8 cellular contexts compared by ENCODE assay signal in genomic region chr1:167720965-167721616, GRCh38. TPM values are rescaled to one million over a fixed set of nuclear protein-coding genes. Genes with fewer than 3 reads are reported as not detected.
DNase-seq lines count a peak whose midpoint lies in the region; ATAC-seq and TF ChIP-seq lines count a peak whose summit lies in the region.

No MANE protein-coding gene starts in this region.

- peak; percentile 57 for TF ChIP-seq CTCF in A673 (conservative IDR thresholded peaks at IDR 0.05; ENCODE audit: low read depth, low read length)
- TF ChIP-seq CTCF in GM10266 (IDR thresholded peaks at IDR 0.05; ENCODE audit: control insufficient read depth, insufficient read depth, low read depth, missing control alignments) = peak; percentile 34
- TF ChIP-seq CTCF in right atrium auricular region (IDR thresholded peaks at IDR 0.05) = peak in 1 of 2 donors; percentile 59
- TF ChIP-seq CTCF in prostate gland (IDR thresholded peaks at IDR 0.05) = peak in 3 of 4 experiments; percentile 46 to 57 (median 56)

- WGBS in prostate gland = 10% methylated on average over 13 of the region's 13 CpGs

- POLR2A ChIA-PET in A673 (lab: Charles Lee; ENCODE audit: low non-redundant PET) = no interaction called here

- intact Hi-C loops in A673 (cut with micrococcal nuclease; ENCODE audit: unreplicated experiment) (loop anchor here (2.0 kb wide), 1 partner anchor 362 kb away; no protein-coding TSS in a partner anchor), prostate gland (cut with DNase I) (loop anchor here (5.0 kb wide), 1 partner anchor 216 kb away; the partner anchor contains the start of genes DCAF6 and MPC2)

- peak overlapping the region; percentile 97 for H3K4me3 ChIP-seq in A673 (ENCODE audit: low read depth, low read length, poor library complexity, severe bottlenecking)
- peak overlapping the region; percentile 93 to 95 for H3K4me3 ChIP-seq in right atrium auricular region
- peak overlapping the region; percentile 92 to 98 for H3K4me3 ChIP-seq in prostate gland

- CTCF ChIA-PET in A673 (lab: Charles Lee) = interaction anchor here (1.0 kb wide), 1 partner anchor 82 kb away, joined by 4 read pairs; no protein-coding TSS in a partner anchor

- H3K9me3 ChIP-seq in A673 (ENCODE audit: low read depth, low read length, poor library complexity, severe bottlenecking) = no peaks in the 10 kb centered on the region
- H3K9me3 ChIP-seq in right atrium auricular region = no peaks in the 10 kb centered on the region
- H3K9me3 ChIP-seq in prostate gland = no peaks in the 10 kb centered on the region

- ATAC-seq in GM18520 (IDR thresholded peaks at IDR 0.05; ENCODE audit: unreplicated experiment) = no peak

- BruUV-seq in A673 (replicated peaks; lab: Mats Ljungman, UMichigan) = TSS peak; percentile 93

- H3K27ac ChIP-seq in A673 (ENCODE audit: low read depth, low read length, poor library complexity, severe bottlenecking) = peak overlapping the region; percentile 80
- peak overlapping the region; percentile 89 to 92 for H3K27ac ChIP-seq in right atrium auricular region
- H3K27ac ChIP-seq in prostate gland = peak overlapping the region; percentile 85 to 88

- H3K4me1 ChIP-seq in A673 (ENCODE audit: insufficient read depth, low read length, poor library complexity, severe bottlenecking) (peaks cover 13% of the 10 kb centered on the region), right atrium auricular region (peaks cover 0 to 35% of the 10 kb centered on the region in 2 donors), prostate gland (replicated peaks) (no peaks in the 10 kb centered on the region)

- H3K36me3 ChIP-seq in A673 (ENCODE audit: insufficient read depth, low read length, poor library complexity, severe bottlenecking) (no peaks in the 10 kb centered on the region), right atrium auricular region (no peaks in the 10 kb centered on the region), prostate gland (no peaks in the 10 kb centered on the region)

- H3K27me3 ChIP-seq in A673 (replicated peaks; ENCODE audit: insufficient read depth, low read depth, low read length, poor library complexity) (no peaks in the 10 kb centered on the region), right atrium auricular region (no peaks in the 10 kb centered on the region), prostate gland (replicated peaks; ENCODE audit: insufficient read depth) (no peaks in the 10 kb centered on the region)

- DNase-seq in A673 (ENCODE audit: low spot score) (peak; percentile 68), GM10266 (ENCODE audit: extremely low spot score) (no peak), NCI-H345 (lab: John Stamatoyannopoulos, UW) (peak; percentile 48), anterior cingulate cortex (lab: John Stamatoyannopoulos, UW) (peak in 42 of 58 donors; percentile 5 to 62 (median 33)), right atrium auricular region (ENCODE audit: low spot score) (no peak), prostate gland (ENCODE audit: low spot score) (peak; percentile 54), activated gamma-delta T cell treated with Interleukin-2 at 50 U/mL for 16 hours (no peak)

- TF ChIP-seq POLR2A in prostate gland (IDR thresholded peaks at IDR 0.05) = no peak

RNA-seq across cellular contexts. Expression of gene MPZL1, which starts 0.7 kb away (rescaled TPM):
- total RNA-seq in A673 (2021) (87.8 and 90.4 TPM in 2 replicates), right atrium auricular region (10 to 100 TPM; 22.4 to 52.0 TPM), prostate gland (100 to 1,000 TPM in 1 of 2 donors, 10 to 100 TPM in 1; 52.5 to 135 TPM)

Comparison
In these comparisons a context has a peak if more than half of its experiments do, and no peak if none do; other contexts are left out.
1. DNase-seq: peak in A673 (single experiment), NCI-H345 (single experiment), anterior cingulate cortex (42 of 58) and prostate gland (single experiment); none in GM10266 (single experiment), right atrium auricular region (single experiment) and activated gamma-delta T cell treated with Interleukin-2 at 50 U/mL for 16 hours (single experiment).
2. Peak in every context shown above with its lines, with median percentiles within 50 percentile points of each other: H3K27ac ChIP-seq and H3K4me3 ChIP-seq.